In genomic region chr1:30752651-30752908, GRCh38 we compare ENCODE assay signal across 15 cellular contexts. TPM values are rescaled to one million over a fixed set of nuclear protein-coding genes. Genes with fewer than 3 reads are reported as not detected.
DNase-seq lines count a peak whose midpoint lies in the region; ATAC-seq and TF ChIP-seq lines count a peak whose summit lies in the region.
"Had no signal": no experiment of that assay in that cellular context is flagged by ENCODE, and none has a peak within 500 bp of the region (broad histone marks: within the 10 kb centered on the region; RNA-seq: fewer than 3 reads in every experiment).

No MANE protein-coding gene starts in this region.

- H3K27me3 ChIP-seq in brain microvascular endothelial cell (replicated peaks): peaks cover 13% of the 10 kb centered on the region

- peak overlapping the region; percentile 99 for H3K27ac Mint-ChIP-seq in activated CD4-positive, alpha-beta T cell treated with anti-CD3 and anti-CD28 coated beads for 36 hours
- H3K27ac Mint-ChIP-seq in activated naive CD8-positive, alpha-beta T cell treated with anti-CD3 and anti-CD28 coated beads for 36 hours: peak overlapping the region; percentile 98
- peak overlapping the region; percentile 99 for H3K27ac Mint-ChIP-seq in stimulated activated effector memory CD8-positive, alpha-beta T cell treated with anti-CD3 and anti-CD28 coated beads, Interleukin-12 subunit alpha, Interleukin-12 subunit beta, amount 100 ng/mL, for 72 hours

- peak overlapping the region; percentile 92 for H3K4me3 Mint-ChIP-seq in activated CD4-positive, alpha-beta T cell treated with anti-CD3 and anti-CD28 coated beads for 36 hours
- peak overlapping the region; percentile 71 for H3K4me3 Mint-ChIP-seq in activated naive CD8-positive, alpha-beta T cell treated with anti-CD3 and anti-CD28 coated beads for 36 hours
- peak overlapping the region; percentile 99 for H3K4me3 Mint-ChIP-seq in stimulated activated effector memory CD8-positive, alpha-beta T cell treated with anti-CD3 and anti-CD28 coated beads, Interleukin-12 subunit alpha, Interleukin-12 subunit beta, amount 100 ng/mL, for 72 hours
- H3K4me3 Mint-ChIP-seq: nephron had no signal

- H3K4me1 Mint-ChIP-seq in activated CD4-positive, alpha-beta T cell treated with anti-CD3 and anti-CD28 coated beads for 36 hours: peaks cover 82% of the 10 kb centered on the region
- peaks cover 78% of the 10 kb centered on the region for H3K4me1 Mint-ChIP-seq in activated naive CD8-positive, alpha-beta T cell treated with anti-CD3 and anti-CD28 coated beads for 36 hours
- H3K4me1 Mint-ChIP-seq in stimulated activated effector memory CD8-positive, alpha-beta T cell treated with anti-CD3 and anti-CD28 coated beads, Interleukin-12 subunit alpha, Interleukin-12 subunit beta, amount 100 ng/mL, for 72 hours: peaks cover 94% of the 10 kb centered on the region

- DNase-seq in activated CD4-positive, alpha-beta T cell treated with anti-CD3 and anti-CD28 coated beads for 36 hours: no peak
- no peak for DNase-seq in activated CD4-positive, alpha-beta T cell treated with anti-CD3 and anti-CD28 coated beads for 1 hour
- DNase-seq in activated naive CD8-positive, alpha-beta T cell treated with anti-CD3 and anti-CD28 coated beads for 36 hours: no peak
- DNase-seq in stimulated activated effector memory CD8-positive, alpha-beta T cell treated with anti-CD3 and anti-CD28 coated beads, Interleukin-12 subunit alpha, Interleukin-12 subunit beta, amount 100 ng/mL, for 72 hours (ENCODE audit: low spot score in 2 of 2): no peak
- no peak for DNase-seq in brain microvascular endothelial cell
- no peak for DNase-seq in RKO (ENCODE audit: low spot score)
- no peak for DNase-seq in left lobe of liver (ENCODE audit: low spot score)
- DNase-seq: activated CD8-positive, alpha-beta memory T cell treated with anti-CD3 and anti-CD28 coated beads, Interleukin-2, amount 50 U/mL, for 48 hours; Caco-2; HCEC 1CT; left ventricle myocardium superior; NCI-H2029 treated with DMSO at 0.1 percent for 48 hours; Right ventricle myocardium superior had no signal

- intact Hi-C loops in activated CD4-positive, alpha-beta T cell treated with anti-CD3 and anti-CD28 coated beads for 36 hours (cut with DNase I, micrococcal nuclease): loop anchor here (10.0 kb wide), 2 partner anchors 312 to 1182 kb away; partner anchors contain the start of genes PTP4A2 (in 1 of the 2) and PUM1 (in 1 of the 2)

- ATAC-seq in activated CD4-positive, alpha-beta T cell treated with anti-CD3 and anti-CD28 coated beads for 36 hours: no peak
- no peak for ATAC-seq in stimulated activated effector memory CD8-positive, alpha-beta T cell treated with anti-CD3 and anti-CD28 coated beads, Interleukin-12 subunit alpha, Interleukin-12 subunit beta, amount 100 ng/mL, for 72 hours
- no peak for ATAC-seq in left lobe of liver
- ATAC-seq: left ventricle myocardium superior had no signal

- H3K9me3 Mint-ChIP-seq in activated CD4-positive, alpha-beta T cell treated with anti-CD3 and anti-CD28 coated beads for 36 hours (ENCODE audit: low read depth): no peaks in the 10 kb centered on the region
- no peaks in the 10 kb centered on the region for H3K9me3 Mint-ChIP-seq in activated naive CD8-positive, alpha-beta T cell treated with anti-CD3 and anti-CD28 coated beads for 36 hours
- H3K9me3 Mint-ChIP-seq in stimulated activated effector memory CD8-positive, alpha-beta T cell treated with anti-CD3 and anti-CD28 coated beads, Interleukin-12 subunit alpha, Interleukin-12 subunit beta, amount 100 ng/mL, for 72 hours: no peaks in the 10 kb centered on the region

- no peak overlapping the region for H3K4me3 ChIP-seq in brain microvascular endothelial cell (ENCODE audit: low read depth, low read length)

- POLR2A ChIA-PET in activated CD4-positive, alpha-beta T cell treated with anti-CD3 and anti-CD28 coated beads for 36 hours (lab: Charles Lee): interaction anchor here (0.7 kb wide), 1 partner anchor 1036 kb away, joined by 3 read pairs; no protein-coding TSS in a partner anchor

- CTCF ChIA-PET in activated CD4-positive, alpha-beta T cell treated with anti-CD3 and anti-CD28 coated beads for 36 hours (lab: Charles Lee): interaction anchor here (1.4 to 12.9 kb wide), 3 partner anchors 9 to 28 kb away, joined by 4 to 158 read pairs (median 27); no protein-coding TSS in a partner anchor

- no peaks in the 10 kb centered on the region for H3K9me3 ChIP-seq in KOPT-K1 (ENCODE audit: insufficient read depth, low read length, poor library complexity, severe bottlenecking)
- H3K9me3 ChIP-seq: Caco-2 had no signal

- TF ChIP-seq CTCF in brain microvascular endothelial cell (IDR thresholded peaks at IDR 0.05; ENCODE audit: low read depth, low read length, missing control alignments): no peak

- H3K27ac ChIP-seq in KOPT-K1 (ENCODE audit: low read depth, low read length, poor library complexity, severe bottlenecking) (peak overlapping the region; percentile 9), brain microvascular endothelial cell (no peak overlapping the region)

- H3K36me3 Mint-ChIP-seq in activated CD4-positive, alpha-beta T cell treated with anti-CD3 and anti-CD28 coated beads for 36 hours (ENCODE audit: low read depth): peaks cover 43% of the 10 kb centered on the region
- peaks cover 59% of the 10 kb centered on the region for H3K36me3 Mint-ChIP-seq in activated naive CD8-positive, alpha-beta T cell treated with anti-CD3 and anti-CD28 coated beads for 36 hours
- peaks cover 89% of the 10 kb centered on the region for H3K36me3 Mint-ChIP-seq in stimulated activated effector memory CD8-positive, alpha-beta T cell treated with anti-CD3 and anti-CD28 coated beads, Interleukin-12 subunit alpha, Interleukin-12 subunit beta, amount 100 ng/mL, for 72 hours

- no peaks in the 10 kb centered on the region for H3K27me3 Mint-ChIP-seq in activated CD4-positive, alpha-beta T cell treated with anti-CD3 and anti-CD28 coated beads for 36 hours
- H3K27me3 Mint-ChIP-seq in activated naive CD8-positive, alpha-beta T cell treated with anti-CD3 and anti-CD28 coated beads for 36 hours: no peaks in the 10 kb centered on the region

- in situ Hi-C loops in brain microvascular endothelial cell (cut with HindIII; ENCODE audit: low pct_ligation_motif_present, low sequenced_read_pairs): no loop called here

- H3K36me3 ChIP-seq in KOPT-K1 (ENCODE audit: insufficient read depth, low read length) (peaks cover 48% of the 10 kb centered on the region), brain microvascular endothelial cell (replicated peaks) (no peaks in the 10 kb centered on the region)

RNA-seq across cellular contexts. Expression of gene LAPTM5, which starts 5.0 kb away (rescaled TPM):
- total RNA-seq in activated CD4-positive, alpha-beta T cell treated with anti-CD3 and anti-CD28 coated beads for 36 hours: 100 to 1,000 TPM; 174 to 214 TPM
- total RNA-seq in activated naive CD8-positive, alpha-beta T cell treated with anti-CD3 and anti-CD28 coated beads for 36 hours: 100 to 1,000 TPM; 232 to 233 TPM
- total RNA-seq in left lobe of liver: 22.3 TPM
- total RNA-seq: Caco-2 had no signal

RNA-seq across cellular contexts. Expression of gene MATN1, which starts 29.2 kb away (rescaled TPM):
- total RNA-seq in activated CD4-positive, alpha-beta T cell treated with anti-CD3 and anti-CD28 coated beads for 36 hours: under 1 TPM; 0.32 to 0.43 TPM
- 1 to 10 TPM; 1.1 to 1.5 TPM for total RNA-seq in activated naive CD8-positive, alpha-beta T cell treated with anti-CD3 and anti-CD28 coated beads for 36 hours
- total RNA-seq in left lobe of liver: not detected
- total RNA-seq: Caco-2, left ventricle myocardium superior, Right ventricle myocardium superior had no signal
